In genomic region chr17:55784666-55785065, GRCh38 we compare ENCODE assay signal across 1 cellular context.
TF ChIP-seq lines count a peak whose summit lies in the region.

No MANE protein-coding gene starts in this region.

TF ChIP-seq in WTC11, 78 proteins besides CTCF, POLR2A, EP300 and RAD21 (continued from another document):
- TF ChIP-seq PRDM15 (CRISPR knock-in tag; IDR thresholded peaks at IDR 0.05) (no peak), ZMAT4 (CRISPR knock-in tag; IDR thresholded peaks at IDR 0.05) (no peak), NFYB (CRISPR knock-in tag; conservative IDR thresholded peaks at IDR 0.05; ENCODE audit: low read depth) (no peak), EMX1 (CRISPR knock-in tag; IDR thresholded peaks at IDR 0.05) (no peak)
